Comparison of ENCODE assay signal across 13 cellular contexts in the genomic region with DNA sequence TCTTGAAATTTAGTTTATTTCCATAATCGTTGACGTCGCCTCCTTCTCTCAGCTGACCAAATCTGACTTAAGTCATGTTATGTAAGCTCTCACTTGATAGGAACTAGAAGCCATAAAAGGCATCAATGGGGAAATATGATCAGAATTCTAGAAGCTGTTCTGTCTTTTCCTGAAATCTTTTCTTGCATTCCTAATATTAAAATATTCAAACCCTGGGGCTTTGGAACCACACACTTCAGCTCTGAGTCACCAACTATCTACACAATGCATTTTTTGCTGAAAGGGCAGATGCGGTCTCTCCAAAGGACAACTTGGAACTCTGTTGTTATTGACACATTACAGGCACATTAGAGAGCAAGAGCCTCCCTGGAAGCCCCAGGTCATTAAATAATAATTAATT.
DNase-seq lines count a peak whose midpoint lies in the region; ATAC-seq and TF ChIP-seq lines count a peak whose summit lies in the region.
"Had no signal": no experiment of that assay in that cellular context is flagged by ENCODE, and none has a peak within 500 bp of the region (broad histone marks: within the 10 kb centered on the region; RNA-seq: fewer than 3 reads in every experiment).

No MANE protein-coding gene starts in this region.

- no peak overlapping the region for H2AK9ac ChIP-seq in IMR-90 (replicated peaks; ENCODE audit: low read depth, low read length, poor library complexity)

- POLR2A ChIA-PET in AG04450 (lab: Yijun Ruan, JAX) (interaction anchor here (0.6 kb wide), 1 partner anchor 89 kb away, joined by 5 read pairs; no protein-coding TSS in a partner anchor), IMR-90 (lab: Charles Lee; ENCODE audit: unreplicated experiment) (no interaction called here)

- peaks cover 9% of the 10 kb centered on the region for H3K4me1 ChIP-seq in IMR-90 (ENCODE audit: control insufficient read depth, insufficient read depth, low read length)

- no peak overlapping the region for H3K9ac ChIP-seq in IMR-90 (ENCODE audit: low read depth, low read length)

- H3K27ac ChIP-seq in AG04450 (ENCODE audit: low read depth, low read length) = peak overlapping the region; percentile 62
- H3K27ac ChIP-seq in IMR-90 (ENCODE audit: insufficient read depth, low read length) = no peak overlapping the region; the same call in 1 of the 2 replicates

- ATAC-seq in IMR-90 (ENCODE audit: low read depth) (peak; percentile 86), left lobe of liver (peak; percentile 36), omental fat pad (ENCODE audit: low FRiP score) (no peak), GM19023 (IDR thresholded peaks at IDR 0.05; ENCODE audit: unreplicated experiment) (no peak), HG02938 (IDR thresholded peaks at IDR 0.05; ENCODE audit: unreplicated experiment) (no peak)
- ATAC-seq: stimulated activated effector memory CD8-positive, alpha-beta T cell treated with anti-CD3 and anti-CD28 coated beads, Interleukin-12 subunit alpha, Interleukin-12 subunit beta, amount 100 ng/mL, for 72 hours had no signal

- no peak overlapping the region for H3K56ac ChIP-seq in IMR-90 (ENCODE audit: extremely low read depth, insufficient read depth, low read length)

- peak overlapping the region; percentile 80; the same call in 1 of the 2 replicates for H3K14ac ChIP-seq in IMR-90 (replicated peaks; ENCODE audit: low read depth, low read length)

- in situ Hi-C loops in IMR-90 (cut with MboI; ENCODE audit: low sequenced_read_pairs) = no loop called here

- peak overlapping the region; percentile 79 for H2BK120ac ChIP-seq in IMR-90 (ENCODE audit: low read depth, low read length)

- H2BK20ac ChIP-seq in IMR-90 (ENCODE audit: low read depth, low read length) = peak overlapping the region; percentile 68; the same call in 1 of the 2 replicates

- dilution Hi-C loops in IMR-90 (cut with HindIII; ENCODE audit: low sequenced_read_pairs, unreplicated experiment) = no loop called here

- no TSS peak for BruUV-seq in IMR-90 (replicated peaks; lab: Mats Ljungman, UMichigan)

- DNase-seq in AG04450 (ENCODE audit: low read depth, low spot score) (peak; percentile 36), IMR-90 (peak; percentile 79), cardiac fibroblast (ENCODE audit: low read depth in 2 of 2) (peak; percentile 88 to 91), left lobe of liver (ENCODE audit: low spot score) (no peak), NCI-H1694 treated with DMSO at 0.1 percent for 48 hours (lab: John Stamatoyannopoulos, UW) (no peak), omental fat pad (ENCODE audit: low spot score) (no peak)
- DNase-seq: activated CD4-positive, alpha-beta T cell treated with anti-CD3 and anti-CD28 coated beads for 1 hour; activated effector memory CD4-positive, alpha-beta T cell treated with Interleukin-2 at 50 U/mL for 16 hours; NCI-H526 treated with DMSO at 0.1 percent for 48 hours; nephron progenitor cell had no signal

- H3K9me3 ChIP-seq in AG04450 (ENCODE audit: control insufficient read depth, insufficient read depth, low read length) (peaks cover 3% of the 10 kb centered on the region; the same call in 1 of the 2 replicates), IMR-90 (ENCODE audit: control insufficient read depth, insufficient read depth, low read length) (peaks cover 3% of the 10 kb centered on the region; the same call in 1 of the 2 replicates)

- H3K4me3 ChIP-seq in AG04450 (ENCODE audit: low read depth, low read length) = no peak overlapping the region
- no peak overlapping the region for H3K4me3 ChIP-seq in IMR-90 (ENCODE audit: insufficient read depth, low read depth, low read length)
- H3K4me3 ChIP-seq in cardiac fibroblast (replicated peaks in 1 of 2; ENCODE audit: low read depth in 2 of 2, low read length in 2 of 2) = no peak overlapping the region

- H3K23ac ChIP-seq in IMR-90 (ENCODE audit: low read depth, low read length) = 0 out of 2 replicates have a peak overlapping the region, but pooled peaks have one; percentile 18

- no peak for TF ChIP-seq RAD21 in IMR-90 (IDR thresholded peaks at IDR 0.05; ENCODE audit: low read length)

- H4K5ac ChIP-seq in IMR-90 (ENCODE audit: low read depth, low read length) = no peak overlapping the region

- CTCF ChIA-PET in AG04450 (lab: Charles Lee) (interaction anchor here (0.6 to 1.3 kb wide), 2 partner anchors 176 to 441 kb away, joined by 3 to 4 read pairs; no protein-coding TSS in a partner anchor), IMR-90 (lab: Yijun Ruan, JAX) (interaction anchor here (0.9 to 1.0 kb wide), 3 partner anchors 19 to 259 kb away, joined by 3 read pairs; no protein-coding TSS in a partner anchor)

- H2AFZ ChIP-seq in IMR-90 (replicated peaks; ENCODE audit: low read length, poor library complexity) = no peak overlapping the region

- no peak for TF ChIP-seq POLR2A in IMR-90 (IDR thresholded peaks at IDR 0.05; ENCODE audit: low read depth, low read length)

- H3K4me2 ChIP-seq in IMR-90 (ENCODE audit: low read depth, low read length) = peak overlapping the region; percentile 44; the same call in 1 of the 2 replicates

- peak overlapping the region; percentile 85; the same call in 1 of the 2 replicates for H3K18ac ChIP-seq in IMR-90 (ENCODE audit: low read depth, low read length)

- H4K91ac ChIP-seq in IMR-90 (ENCODE audit: insufficient read depth, low read depth, low read length) = peak overlapping the region; percentile 81; the same call in 1 of the 2 replicates

- peaks cover 0 to 15% of the 10 kb centered on the region in 2 experiments; a peak in 1 of 4 replicates for H3K79me1 ChIP-seq in IMR-90 (ENCODE audit: low read depth in 1 of 2, low read length in 2 of 2)

- H3K27me3 ChIP-seq in AG04450 (ENCODE audit: control insufficient read depth, insufficient read depth, low read length) (no peaks in the 10 kb centered on the region), IMR-90 (ENCODE audit: control insufficient read depth, insufficient read depth, low read length) (no peaks in the 10 kb centered on the region)

- intact Hi-C loops in IMR-90 (cut with micrococcal nuclease) = no loop called here

- 0 out of 2 replicates have a peak overlapping the region, but pooled peaks have one; percentile 70 for H3K4ac ChIP-seq in IMR-90 (ENCODE audit: low read depth, low read length)

- peak overlapping the region; percentile 54 to 76; a peak in 3 of 4 replicates for H4K8ac ChIP-seq in IMR-90 (ENCODE audit: low read depth in 2 of 2, low read length in 2 of 2)

- peak overlapping the region; percentile 65; the same call in 1 of the 3 replicates for H2BK15ac ChIP-seq in IMR-90 (ENCODE audit: low read depth, low read length)

- H3K9me1 ChIP-seq in IMR-90 (ENCODE audit: insufficient read depth, low read length) = peaks cover 16% of the 10 kb centered on the region

- H3K36me3 ChIP-seq in IMR-90 (ENCODE audit: control insufficient read depth, insufficient read depth, low read length) = peaks cover 14% of the 10 kb centered on the region

- no peak overlapping the region for H2AK5ac ChIP-seq in IMR-90 (ENCODE audit: low read depth, low read length)

- peak overlapping the region; percentile 78 for H2BK5ac ChIP-seq in IMR-90 (ENCODE audit: low read depth, low read length, poor library complexity, severe bottlenecking)

- H4K20me1 ChIP-seq in IMR-90 (ENCODE audit: insufficient read depth, low read length) = 0 out of 2 replicates have a peak, but pooled peaks cover 3% of the 10 kb centered on the region

- TF ChIP-seq CTCF in AG04450 (IDR thresholded peaks at IDR 0.05; ENCODE audit: low read depth, low read length) (no peak), IMR-90 (conservative IDR thresholded peaks at IDR 0.05; ENCODE audit: low read depth, low read length) (no peak), cardiac fibroblast (IDR thresholded peaks at IDR 0.05; ENCODE audit: low read depth, low read length) (no peak), omental fat pad (IDR thresholded peaks at IDR 0.05) (no peak)

- no CpG with 5 or more reads among the region's 4 CpGs for WGBS in IMR-90 (ENCODE audit: extremely low coverage in 2 of 2, insufficient read length in 1 of 2), 2 experiments

TF ChIP-seq in IMR-90, 13 proteins besides CTCF, POLR2A, EP300 and RAD21:
- TF ChIP-seq BHLHE40 (IDR thresholded peaks at IDR 0.05; ENCODE audit: low read depth, low read length) (no peak), MAFK (IDR thresholded peaks at IDR 0.05; ENCODE audit: low read depth, low read length) (peak; percentile 80), CHD1 (IDR thresholded peaks at IDR 0.05; ENCODE audit: low read depth, low read length) (no peak)

Comparison
In these comparisons a context has a peak if more than half of its experiments do, and no peak if none do; other contexts are left out.
1. DNase-seq: peak in AG04450 (single experiment), IMR-90 (single experiment) and cardiac fibroblast (2 of 2); none in left lobe of liver (single experiment), NCI-H1694 treated with DMSO at 0.1 percent for 48 hours (single experiment) and omental fat pad (single experiment).
2. ATAC-seq: peak in IMR-90 (single experiment) and left lobe of liver (single experiment); none in omental fat pad (single experiment), GM19023 (single experiment) and HG02938 (single experiment).